ENCODE assay signal across 9 cellular contexts in the genomic region with DNA sequence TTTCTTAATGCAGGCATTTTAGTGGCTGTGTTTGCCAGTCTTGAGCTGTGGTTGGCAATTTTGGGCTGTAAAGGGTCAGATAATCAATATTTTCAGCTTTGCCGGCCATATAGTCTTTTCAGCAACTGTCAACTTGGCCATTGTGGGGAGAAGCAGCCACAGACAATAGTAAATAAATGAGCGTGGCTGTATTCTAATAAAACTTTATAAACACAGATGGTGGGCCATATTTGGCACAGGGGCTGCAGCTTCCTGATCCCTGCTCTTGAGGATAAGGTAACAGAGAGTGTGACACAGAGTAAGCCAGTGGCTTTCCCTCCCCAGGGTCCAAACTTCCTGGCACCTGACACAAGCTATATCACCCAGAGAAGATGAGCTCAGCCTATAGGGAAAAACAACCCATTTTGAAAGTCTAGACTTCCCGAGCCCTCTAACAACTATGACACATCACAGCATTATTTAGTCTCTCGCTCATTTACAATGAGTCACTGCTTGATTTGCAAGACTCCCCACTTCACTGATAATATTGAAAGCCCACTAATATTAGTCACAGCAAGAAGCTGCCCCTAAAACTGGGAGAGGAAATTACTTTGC.
DNase-seq lines count a peak whose midpoint lies in the region; ATAC-seq and TF ChIP-seq lines count a peak whose summit lies in the region.
"Had no signal": no experiment of that assay in that cellular context is flagged by ENCODE, and none has a peak within 500 bp of the region (broad histone marks: within the 10 kb centered on the region; RNA-seq: fewer than 3 reads in every experiment).

No MANE protein-coding gene starts in this region.

- H3K36me3 ChIP-seq in HEK293 (ENCODE audit: control insufficient read depth in 2 of 2, insufficient read depth in 1 of 2, low read length in 2 of 2) = no peaks in the 10 kb centered on the region

- H3K9me3 ChIP-seq in HEK293 (ENCODE audit: control insufficient read depth, insufficient read depth, low read depth, low read length) = no peaks in the 10 kb centered on the region

- intact Hi-C loops in cardiac septum (cut with DNase I) = no loop called here

- no peak overlapping the region for H3K27ac ChIP-seq in HEK293 (ENCODE audit: extremely low read depth, low read depth, low read length)
- H3K27ac ChIP-seq in RWPE1 = no peak overlapping the region
- H3K27ac ChIP-seq: coronary artery had no signal

- ATAC-seq in GM18498 (IDR thresholded peaks at IDR 0.05; ENCODE audit: unreplicated experiment) = peak; percentile 47

- no peak overlapping the region for H3K4me3 ChIP-seq in HEK293 (ENCODE audit: low read depth, low read length)
- H3K4me3 ChIP-seq: coronary artery had no signal

- no peak for TF ChIP-seq CTCF in HEK293 (tag by site-specific recombination; IDR thresholded peaks at IDR 0.05)
- no peak for TF ChIP-seq CTCF in RWPE1 (conservative IDR thresholded peaks at IDR 0.05; ENCODE audit: low read depth)

- no peaks in the 10 kb centered on the region for H3K4me1 ChIP-seq in HEK293 (ENCODE audit: control insufficient read depth, insufficient read depth, low read length)

- POLR2A ChIA-PET in HEK293 (lab: Yijun Ruan, JAX) (no interaction called here), RWPE1 (lab: Yijun Ruan, JAX; ENCODE audit: low non-redundant PET) (no interaction called here)

- peak; percentile 84 for DNase-seq in RWPE1 (ENCODE audit: low spot score)
- DNase-seq in kidney glomerular epithelial cell (lab: John Stamatoyannopoulos, UW) = peak; percentile 84
- no peak for DNase-seq in cardiac septum (ENCODE audit: low spot score)
- no peak for DNase-seq in NCI-H2029 treated with DMSO at 0.1 percent for 48 hours (lab: John Stamatoyannopoulos, UW)
- DNase-seq in globus pallidus (ENCODE audit: low spot score) = no peak
- no peak for DNase-seq in activated effector memory CD4-positive, alpha-beta T cell treated with Interleukin-2 at 50 U/mL for 16 hours

- CTCF ChIA-PET in HEK293 (lab: Yijun Ruan, JAX) (interaction anchor here (0.6 to 0.8 kb wide), 3 partner anchors 9 to 1373 kb away, joined by 3 to 4 read pairs (median 3); no protein-coding TSS in a partner anchor), RWPE1 (lab: Yijun Ruan, JAX) (interaction anchor here (1.8 kb wide), 1 partner anchor 15 kb away, joined by 3 read pairs; no protein-coding TSS in a partner anchor)

TF ChIP-seq in HEK293, 187 proteins besides CTCF, POLR2A, EP300 and RAD21:
- no peak for TF ChIP-seq ZFP37 (tag by site-specific recombination; IDR thresholded peaks at IDR 0.05)
- peak; percentile 50; the same call in 1 of the 2 replicates for TF ChIP-seq ZNF660 (tag by site-specific recombination; IDR thresholded peaks at IDR 0.05)
- TF ChIP-seq SP7 (tag by site-specific recombination; IDR thresholded peaks at IDR 0.05) = no peak
- TF ChIP-seq ZNF184 (tag by site-specific recombination; IDR thresholded peaks at IDR 0.05) = 0 out of 2 replicates have a peak, but pooled peaks have one; percentile 24
- peak; percentile 38; the same call in 1 of the 2 replicates for TF ChIP-seq ZBTB21 (tag by site-specific recombination; IDR thresholded peaks at IDR 0.05)
- peak; percentile 26 for TF ChIP-seq SETDB1 (IDR thresholded peaks at IDR 0.05; ENCODE audit: insufficient read length, low read length)
- no peak for TF ChIP-seq ZBTB26 (tag by site-specific recombination; optimal IDR thresholded peaks at IDR 0.05)

Comparison
In these comparisons a context has a peak if more than half of its experiments do, and no peak if none do; other contexts are left out.
1. DNase-seq: peak in RWPE1 (single experiment) and kidney glomerular epithelial cell (single experiment); none in cardiac septum (single experiment), NCI-H2029 treated with DMSO at 0.1 percent for 48 hours (single experiment), globus pallidus (single experiment) and activated effector memory CD4-positive, alpha-beta T cell treated with Interleukin-2 at 50 U/mL for 16 hours (single experiment).